1 cellular context compared by ENCODE assay signal in the genomic region with DNA sequence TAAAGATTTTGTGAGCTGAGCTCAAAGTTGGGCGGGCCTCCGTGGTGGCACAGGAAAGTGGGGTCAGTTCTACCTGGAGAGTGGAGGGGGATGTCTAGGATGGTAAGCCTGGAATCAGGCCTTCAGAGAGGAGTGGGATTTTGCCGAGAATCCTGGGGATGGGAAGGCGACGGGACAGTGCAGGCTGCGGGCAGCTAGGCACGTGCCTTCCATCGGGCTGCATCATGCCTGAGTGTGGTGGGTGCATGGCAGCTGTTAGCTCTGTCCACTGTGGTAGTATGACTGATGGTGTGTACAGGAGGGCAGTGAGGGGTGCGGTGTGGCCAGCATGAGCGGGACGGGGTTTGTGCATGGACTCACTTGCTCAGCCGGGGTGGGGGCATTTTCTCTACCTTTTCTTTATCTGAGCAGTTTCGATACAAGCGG.
TF ChIP-seq lines count a peak whose summit lies in the region.

No MANE protein-coding gene starts in this region.

TF ChIP-seq in HepG2, 621 proteins besides CTCF, POLR2A, EP300 and RAD21:
- TF ChIP-seq, protein P1, sequence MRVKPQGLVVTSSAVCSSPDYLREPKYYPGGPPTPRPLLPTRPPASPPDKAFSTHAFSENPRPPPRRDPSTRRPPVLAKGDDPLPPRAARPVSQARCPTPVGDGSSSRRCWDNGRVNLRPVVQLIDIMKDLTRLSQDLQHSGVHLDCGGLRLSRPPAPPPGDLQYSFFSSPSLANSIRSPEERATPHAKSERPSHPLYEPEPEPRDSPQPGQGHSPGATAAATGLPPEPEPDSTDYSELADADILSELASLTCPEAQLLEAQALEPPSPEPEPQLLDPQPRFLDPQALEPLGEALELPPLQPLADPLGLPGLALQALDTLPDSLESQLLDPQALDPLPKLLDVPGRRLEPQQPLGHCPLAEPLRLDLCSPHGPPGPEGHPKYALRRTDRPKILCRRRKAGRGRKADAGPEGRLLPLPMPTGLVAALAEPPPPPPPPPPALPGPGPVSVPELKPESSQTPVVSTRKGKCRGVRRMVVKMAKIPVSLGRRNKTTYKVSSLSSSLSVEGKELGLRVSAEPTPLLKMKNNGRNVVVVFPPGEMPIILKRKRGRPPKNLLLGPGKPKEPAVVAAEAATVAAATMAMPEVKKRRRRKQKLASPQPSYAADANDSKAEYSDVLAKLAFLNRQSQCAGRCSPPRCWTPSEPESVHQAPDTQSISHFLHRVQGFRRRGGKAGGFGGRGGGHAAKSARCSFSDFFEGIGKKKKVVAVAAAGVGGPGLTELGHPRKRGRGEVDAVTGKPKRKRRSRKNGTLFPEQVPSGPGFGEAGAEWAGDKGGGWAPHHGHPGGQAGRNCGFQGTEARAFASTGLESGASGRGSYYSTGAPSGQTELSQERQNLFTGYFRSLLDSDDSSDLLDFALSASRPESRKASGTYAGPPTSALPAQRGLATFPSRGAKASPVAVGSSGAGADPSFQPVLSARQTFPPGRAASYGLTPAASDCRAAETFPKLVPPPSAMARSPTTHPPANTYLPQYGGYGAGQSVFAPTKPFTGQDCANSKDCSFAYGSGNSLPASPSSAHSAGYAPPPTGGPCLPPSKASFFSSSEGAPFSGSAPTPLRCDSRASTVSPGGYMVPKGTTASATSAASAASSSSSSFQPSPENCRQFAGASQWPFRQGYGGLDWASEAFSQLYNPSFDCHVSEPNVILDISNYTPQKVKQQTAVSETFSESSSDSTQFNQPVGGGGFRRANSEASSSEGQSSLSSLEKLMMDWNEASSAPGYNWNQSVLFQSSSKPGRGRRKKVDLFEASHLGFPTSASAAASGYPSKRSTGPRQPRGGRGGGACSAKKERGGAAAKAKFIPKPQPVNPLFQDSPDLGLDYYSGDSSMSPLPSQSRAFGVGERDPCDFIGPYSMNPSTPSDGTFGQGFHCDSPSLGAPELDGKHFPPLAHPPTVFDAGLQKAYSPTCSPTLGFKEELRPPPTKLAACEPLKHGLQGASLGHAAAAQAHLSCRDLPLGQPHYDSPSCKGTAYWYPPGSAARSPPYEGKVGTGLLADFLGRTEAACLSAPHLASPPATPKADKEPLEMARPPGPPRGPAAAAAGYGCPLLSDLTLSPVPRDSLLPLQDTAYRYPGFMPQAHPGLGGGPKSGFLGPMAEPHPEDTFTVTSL (CRISPR knock-in tag; IDR thresholded peaks at IDR 0.05; ENCODE audit: borderline replicate concordance), result no peak
- no peak for TF ChIP-seq SSRP1 (CRISPR knock-in tag; IDR thresholded peaks at IDR 0.05)
- no peak for TF ChIP-seq SOX13 (IDR thresholded peaks at IDR 0.05)
- TF ChIP-seq SOX13 (CRISPR knock-in tag; conservative IDR thresholded peaks at IDR 0.05 in 1 of 2, IDR thresholded peaks at IDR 0.05 in 1 of 2), result no peak
- TF ChIP-seq ZNF337 (CRISPR knock-in tag; IDR thresholded peaks at IDR 0.05; ENCODE audit: borderline replicate concordance, low read depth), result no peak
- TF ChIP-seq KAT7 (CRISPR knock-in tag; IDR thresholded peaks at IDR 0.05; ENCODE audit: borderline replicate concordance), result no peak
- TF ChIP-seq ZNF460 (CRISPR knock-in tag; IDR thresholded peaks at IDR 0.05; ENCODE audit: borderline replicate concordance), result no peak
- no peak for TF ChIP-seq ZNF615 (CRISPR knock-in tag; IDR thresholded peaks at IDR 0.05; ENCODE audit: borderline replicate concordance)
- no peak for TF ChIP-seq SIX1 (CRISPR knock-in tag; IDR thresholded peaks at IDR 0.05; ENCODE audit: borderline replicate concordance)
- TF ChIP-seq RFXANK (CRISPR knock-in tag; IDR thresholded peaks at IDR 0.05), result no peak
- TF ChIP-seq, protein P2, sequence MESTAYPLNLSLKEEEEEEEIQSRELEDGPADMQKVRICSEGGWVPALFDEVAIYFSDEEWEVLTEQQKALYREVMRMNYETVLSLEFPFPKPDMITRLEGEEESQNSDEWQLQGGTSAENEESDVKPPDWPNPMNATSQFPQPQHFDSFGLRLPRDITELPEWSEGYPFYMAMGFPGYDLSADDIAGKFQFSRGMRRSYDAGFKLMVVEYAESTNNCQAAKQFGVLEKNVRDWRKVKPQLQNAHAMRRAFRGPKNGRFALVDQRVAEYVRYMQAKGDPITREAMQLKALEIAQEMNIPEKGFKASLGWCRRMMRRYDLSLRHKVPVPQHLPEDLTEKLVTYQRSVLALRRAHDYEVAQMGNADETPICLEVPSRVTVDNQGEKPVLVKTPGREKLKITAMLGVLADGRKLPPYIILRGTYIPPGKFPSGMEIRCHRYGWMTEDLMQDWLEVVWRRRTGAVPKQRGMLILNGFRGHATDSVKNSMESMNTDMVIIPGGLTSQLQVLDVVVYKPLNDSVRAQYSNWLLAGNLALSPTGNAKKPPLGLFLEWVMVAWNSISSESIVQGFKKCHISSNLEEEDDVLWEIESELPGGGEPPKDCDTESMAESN (CRISPR knock-in tag; conservative IDR thresholded peaks at IDR 0.05), result no peak
- no peak for TF ChIP-seq LCORL (IDR thresholded peaks at IDR 0.05)
- TF ChIP-seq LCORL (CRISPR knock-in tag; IDR thresholded peaks at IDR 0.05), result no peak
- TF ChIP-seq NFATC3 (CRISPR knock-in tag; IDR thresholded peaks at IDR 0.05), result no peak
TF ChIP-seq in HepG2: peak in this region for 0.
